ENCODE assay signal across 8 cellular contexts in the genomic region with DNA sequence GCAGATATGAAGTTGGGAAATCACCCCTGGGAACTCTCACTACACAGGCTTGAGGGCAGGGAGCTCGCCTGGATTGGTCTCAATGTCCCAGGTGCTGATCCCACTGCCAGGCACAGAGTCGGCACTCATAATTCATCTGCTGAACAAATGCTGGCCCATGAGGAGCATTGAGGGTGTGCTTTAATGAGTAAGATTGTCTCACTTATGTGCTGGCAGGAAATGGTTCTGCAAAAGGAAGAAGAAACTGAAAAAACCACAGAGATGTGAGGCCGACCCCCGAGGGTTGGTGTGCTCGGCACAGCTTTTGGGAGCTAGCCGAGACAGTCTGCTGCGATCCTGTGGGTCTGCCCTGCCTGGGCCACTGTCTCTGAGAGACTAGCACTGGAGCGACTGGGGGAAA. TPM values are rescaled to one million over a fixed set of nuclear protein-coding genes. Genes with fewer than 3 reads are reported as not detected.
A peak's percentile ranks its signal among the peaks of the same experiment; 100 is the strongest.
DNase-seq lines count a peak whose midpoint lies in the region; ATAC-seq, FAIRE-seq and TF ChIP-seq lines count a peak whose summit lies in the region.

No MANE protein-coding gene starts in this region.

- 0 out of 2 replicates have a peak, but pooled peaks have one; percentile 70 for TF ChIP-seq POLR2A in GM12892 (IDR thresholded peaks at IDR 0.05; ENCODE audit: low read depth, low read length)

- H3K27me3 Mint-ChIP-seq in nephron progenitor cell (ENCODE audit: low read depth, poor library complexity), result peaks cover 13% of the 10 kb centered on the region

- ATAC-seq in HG02623 (IDR thresholded peaks at IDR 0.05; ENCODE audit: unreplicated experiment) (peak; percentile 87), esophagus mucosa (peak; percentile 30), GM19324 (IDR thresholded peaks at IDR 0.05; ENCODE audit: low FRiP score, unreplicated experiment) (no peak)

- H3K9me3 Mint-ChIP-seq in nephron progenitor cell, result peaks cover 5% of the 10 kb centered on the region

- H3K27me3 ChIP-seq in BE2C, result no peaks in the 10 kb centered on the region

- peak; percentile 91 for FAIRE-seq in GM12892 (lab: Jason Lieb, UNC)

- no peaks in the 10 kb centered on the region for H3K36me3 ChIP-seq in BE2C

- no peaks in the 10 kb centered on the region for H3K4me1 ChIP-seq in BE2C

- H3K4me1 Mint-ChIP-seq in nephron progenitor cell, result peaks cover 19% of the 10 kb centered on the region

- DNase-seq in GM12892 (ENCODE audit: insufficient read length) (peak; percentile 58), T-helper 2 cell (peak in 3 of 5 experiments; percentile 15 to 90 (median 78)), BE2C (no peak), iPS-NIHi7 (ENCODE audit: extremely low spot score) (no peak), nephron progenitor cell (no peak)

- no peaks in the 10 kb centered on the region for H3K36me3 Mint-ChIP-seq in nephron progenitor cell (ENCODE audit: low read depth)

- H3K27ac Mint-ChIP-seq in nephron progenitor cell, result no peak overlapping the region

- H3K9me3 ChIP-seq in BE2C, result no peaks in the 10 kb centered on the region

- TF ChIP-seq CTCF in BE2C (IDR thresholded peaks at IDR 0.05; ENCODE audit: low read depth, low read length) (no peak), nephron progenitor cell (IDR thresholded peaks at IDR 0.05) (no peak)

- H3K4me3 Mint-ChIP-seq in nephron progenitor cell, result no peak overlapping the region

- H3K4me3 ChIP-seq in BE2C (ENCODE audit: low read depth, low read length), result no peak overlapping the region

RNA-seq across cellular contexts. Expression of gene PLAAT2, which starts 9.4 kb away (rescaled TPM):
- 13.2 TPM for polyA plus RNA-seq in GM12892 (2012; ENCODE audit: missing spikeins)
- 0.84 TPM for total RNA-seq in esophagus mucosa
- not detected for polyA plus RNA-seq in BE2C (2012; ENCODE audit: insufficient read depth, insufficient read length, low read depth)

RNA-seq across cellular contexts. Expression of gene PLAAT4, which starts 17.2 kb away (rescaled TPM):
- 28.0 TPM for polyA plus RNA-seq in GM12892 (2012; ENCODE audit: missing spikeins)
- total RNA-seq in esophagus mucosa, result 5.5 TPM
- polyA plus RNA-seq in BE2C (2012; ENCODE audit: insufficient read depth, insufficient read length, low read depth), result not detected

RNA-seq across cellular contexts. Expression of gene LGALS12, which starts 47.9 kb away (rescaled TPM):
- 0.15 TPM for polyA plus RNA-seq in GM12892 (2012; ENCODE audit: missing spikeins)
- total RNA-seq in esophagus mucosa, result not detected
- not detected for polyA plus RNA-seq in BE2C (2012; ENCODE audit: insufficient read depth, insufficient read length, low read depth)

Comparison
In these comparisons a context has a peak if more than half of its experiments do, and no peak if none do; other contexts are left out.
1. DNase-seq: peak in GM12892 (single experiment) and T-helper 2 cell (3 of 5); none in BE2C (single experiment), iPS-NIHi7 (single experiment) and nephron progenitor cell (single experiment).